ENCODE assay signal across 1 cellular context in the genomic region with DNA sequence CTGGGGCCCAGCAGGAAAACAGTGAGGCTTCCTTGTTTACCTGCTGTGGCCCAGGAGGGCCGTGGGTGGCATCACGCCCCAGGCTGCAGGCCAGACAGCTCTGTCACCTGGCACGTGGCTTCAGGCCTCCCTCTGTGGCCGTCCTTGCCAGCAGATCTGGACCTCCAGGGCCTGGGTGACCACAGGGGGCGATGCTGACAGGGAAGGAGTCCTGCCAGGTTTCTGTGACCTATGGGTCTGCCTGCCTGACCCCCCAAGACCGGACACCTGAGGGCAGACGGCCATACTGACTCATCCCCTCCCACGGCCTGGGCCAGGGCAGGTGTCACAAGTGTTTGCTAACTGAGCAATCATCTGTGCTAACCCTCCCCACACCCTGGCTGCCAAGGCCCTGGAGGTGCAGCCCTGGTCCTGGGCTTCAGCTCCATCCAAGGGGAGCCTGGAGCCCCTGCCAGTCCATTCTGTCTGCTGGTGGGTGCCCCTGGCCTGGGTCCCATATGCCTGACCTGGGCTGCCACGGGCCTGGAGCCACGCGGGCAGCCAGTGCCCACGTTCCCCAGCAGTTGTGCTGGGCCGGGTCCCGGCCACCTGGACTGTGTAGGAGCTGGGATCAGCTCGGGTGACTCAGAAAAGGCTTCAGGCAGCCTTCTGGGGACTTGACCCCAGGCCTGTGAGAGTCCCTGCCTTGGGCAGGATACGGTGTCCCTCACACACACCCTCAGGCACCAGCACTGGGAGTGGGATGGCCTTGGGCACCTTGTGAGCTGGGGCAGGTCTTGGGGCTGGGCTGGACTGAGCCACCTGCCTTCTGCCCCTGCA.
TF ChIP-seq lines count a peak whose summit lies in the region.

No MANE protein-coding gene starts in this region.

TF ChIP-seq in H1, 55 proteins besides CTCF, POLR2A, EP300 and RAD21:
- TF ChIP-seq CHD1 (IDR thresholded peaks at IDR 0.05; ENCODE audit: low read depth, low read length) (no peak), NANOG (IDR thresholded peaks at IDR 0.05; ENCODE audit: insufficient read depth, low read depth, low read length, poor library complexity, severe bottlenecking) (no peak), TAF1 (IDR thresholded peaks at IDR 0.05; ENCODE audit: low read depth, low read length) (no peak), TBP (IDR thresholded peaks at IDR 0.05; ENCODE audit: low read depth, low read length) (no peak), ZNF274 (IDR thresholded peaks at IDR 0.05; ENCODE audit: borderline replicate concordance, extremely low read depth, low read length) (no peak), CBX5 (IDR thresholded peaks at IDR 0.05; ENCODE audit: low read depth, low read length) (no peak), RNF2 (IDR thresholded peaks at IDR 0.05; ENCODE audit: borderline replicate concordance, low read depth, low read length, missing control alignments, poor library complexity, severe bottlenecking) (no peak), EZH2 (IDR thresholded peaks at IDR 0.05; ENCODE audit: low read depth, low read length, severe bottlenecking) (no peak), RXRA (IDR thresholded peaks at IDR 0.05; ENCODE audit: insufficient read depth, low read depth, low read length) (no peak), SP4 (IDR thresholded peaks at IDR 0.05; ENCODE audit: low read length) (no peak), SP2 (IDR thresholded peaks at IDR 0.05; ENCODE audit: low read length) (no peak), YY1 (IDR thresholded peaks at IDR 0.05; ENCODE audit: low read depth, low read length) (no peak), SIN3A (conservative IDR thresholded peaks at IDR 0.05 in 1 of 2, IDR thresholded peaks at IDR 0.05 in 1 of 2; ENCODE audit: low read depth in 1 of 2, low read length in 2 of 2) (no peak), POU5F1 (IDR thresholded peaks at IDR 0.05; ENCODE audit: low read depth, low read length) (no peak), PHF8 (conservative IDR thresholded peaks at IDR 0.05; ENCODE audit: low read depth, low read length) (no peak), JUN (IDR thresholded peaks at IDR 0.05; ENCODE audit: low read depth, low read length) (no peak), SP1 (IDR thresholded peaks at IDR 0.05; ENCODE audit: low read depth, low read length) (no peak), CREB1 (IDR thresholded peaks at IDR 0.05) (no peak)
- TF ChIP-seq, protein P1, sequence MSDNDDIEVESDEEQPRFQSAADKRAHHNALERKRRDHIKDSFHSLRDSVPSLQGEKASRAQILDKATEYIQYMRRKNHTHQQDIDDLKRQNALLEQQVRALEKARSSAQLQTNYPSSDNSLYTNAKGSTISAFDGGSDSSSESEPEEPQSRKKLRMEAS (IDR thresholded peaks at IDR 0.05), result no peak
